In the genomic region with DNA sequence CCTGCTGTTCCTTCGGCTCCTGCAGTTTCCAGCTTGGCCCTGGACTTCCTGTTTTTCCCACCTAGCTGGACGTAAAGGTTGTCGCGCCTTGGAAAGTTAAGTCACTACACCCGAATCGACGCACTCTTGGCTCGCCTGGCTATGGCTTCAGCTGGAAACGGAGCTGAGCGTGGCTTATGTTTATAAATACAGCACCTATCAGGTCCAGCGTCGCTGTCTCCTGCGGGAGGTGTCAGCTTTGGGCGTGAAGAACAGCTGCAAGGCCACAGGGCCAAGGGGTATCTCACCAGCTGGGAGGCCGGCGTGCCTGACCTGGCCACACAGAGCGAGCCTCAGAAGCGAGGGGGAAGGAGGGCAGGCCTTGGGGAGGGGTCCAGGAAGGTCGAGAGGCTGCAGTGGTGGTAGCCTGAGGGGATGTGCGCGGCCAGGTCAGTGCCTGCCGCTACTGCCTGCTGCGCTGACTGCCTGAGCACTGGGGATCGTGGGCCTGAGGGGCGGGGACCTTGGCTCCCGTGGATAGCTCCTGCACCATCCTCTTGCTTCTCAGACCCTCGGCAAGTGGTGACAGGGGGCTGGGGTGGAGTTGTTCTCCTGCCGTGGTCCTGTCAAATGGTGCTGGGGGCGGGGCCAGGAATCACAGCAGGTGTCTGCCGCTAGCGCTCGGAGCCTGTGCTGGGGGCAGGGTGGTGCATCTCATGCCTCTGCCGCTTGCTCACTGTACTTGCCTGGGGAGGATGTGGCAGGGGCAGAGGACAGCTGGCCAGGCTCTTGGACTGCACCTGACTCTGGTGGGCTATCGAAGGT, we compare ENCODE assay signal across 21 cellular contexts. TPM values are rescaled to one million over a fixed set of nuclear protein-coding genes. Genes with fewer than 3 reads are reported as not detected.
A peak's percentile ranks its signal among the peaks of the same experiment; 100 is the strongest.
DNase-seq lines count a peak whose midpoint lies in the region; ATAC-seq, FAIRE-seq and TF ChIP-seq lines count a peak whose summit lies in the region.
"Had no signal": no experiment of that assay in that cellular context is flagged by ENCODE, and none has a peak within 500 bp of the region (broad histone marks: within the 10 kb centered on the region; RNA-seq: fewer than 3 reads in every experiment).

No MANE protein-coding gene starts in this region.

- no peak overlapping the region for H4K5ac ChIP-seq in H1 (ENCODE audit: insufficient read length, low read depth, low read length)

- H3K27ac ChIP-seq in SK-N-SH (ENCODE audit: low read depth in 2 of 2, low read length in 1 of 2) (no peak overlapping the region; a peak in 1 of 4 replicates), H1 (ENCODE audit: low read depth, low read length) (no peak overlapping the region)
- H3K27ac ChIP-seq: lower lobe of right lung had no signal

- H3K23ac ChIP-seq in H1 (ENCODE audit: insufficient read length), result no peak overlapping the region

- peaks cover 48% of the 10 kb centered on the region for H4K20me1 ChIP-seq in SK-N-SH (ENCODE audit: insufficient read depth)
- peaks cover 41 to 65% of the 10 kb centered on the region in 2 experiments for H4K20me1 ChIP-seq in H1 (replicated peaks in 1 of 2; ENCODE audit: control insufficient read depth in 1 of 2, insufficient read depth in 2 of 2, low read length in 2 of 2)

- H3K27me3 ChIP-seq in SK-N-SH (ENCODE audit: insufficient read depth), result no peaks in the 10 kb centered on the region
- H3K27me3 ChIP-seq in H1 (replicated peaks in 1 of 4; ENCODE audit: control insufficient read depth in 3 of 4, extremely low read depth in 1 of 4, insufficient read depth in 3 of 4, low read length in 3 of 4), result no peaks in the 10 kb centered on the region
- H3K27me3 ChIP-seq: upper lobe of left lung had no signal

- TF ChIP-seq EP300 in SK-N-SH (IDR thresholded peaks at IDR 0.05; ENCODE audit: borderline replicate concordance in 1 of 2, low read depth in 1 of 2, low read length in 1 of 2) (no peak), H1 (IDR thresholded peaks at IDR 0.05; ENCODE audit: borderline replicate concordance in 1 of 2, low read depth in 2 of 2, low read length in 2 of 2) (no peak)

- POLR2A ChIA-PET in SK-N-SH (lab: Yijun Ruan, JAX), result interaction anchor here (1.1 kb wide), 1 partner anchor 26 kb away, joined by 3 read pairs; a partner anchor contains a TSS
- POLR2A ChIA-PET in H1 (lab: Charles Lee; ENCODE audit: partially characterized antibody), result no interaction called here

- H3K27me3 Mint-ChIP-seq in type B pancreatic cell, result no peaks in the 10 kb centered on the region
- H3K27me3 Mint-ChIP-seq: naive B cell; stimulated activated memory B cell treated with anti-CD40 and anti-IgM and Interleukin-4, amounts not matched to agents 10 μg/mL and 1 μg/mL and 100 μg/mL, for 72 hours had no signal

- H3K27ac Mint-ChIP-seq in type B pancreatic cell, result no peak overlapping the region
- H3K27ac Mint-ChIP-seq: stimulated activated memory B cell treated with anti-CD40 and anti-IgM and Interleukin-4, amounts not matched to agents 10 μg/mL and 1 μg/mL and 100 μg/mL, for 72 hours had no signal

- 92% methylated on average over 31 of the region's 34 CpGs for WGBS in SK-N-SH (ENCODE audit: low lambda C conversion rate)
- 70% methylated on average over 29 of the region's 34 CpGs; no CpG with 5 or more reads in 1 of the 2 experiments for WGBS in H1 (ENCODE audit: extremely low coverage in 1 of 2, insufficient coverage in 1 of 2, insufficient read length in 1 of 2, insufficient replicate concordance in 2 of 2, low coverage in 1 of 2, low lambda C conversion rate in 2 of 2, missing lambda C conversion rate in 1 of 2), 2 experiments

- peak overlapping the region; percentile 73 for H2BK5ac ChIP-seq in H1 (ENCODE audit: low read depth, low read length)

- TF ChIP-seq RAD21 in SK-N-SH (IDR thresholded peaks at IDR 0.05; ENCODE audit: low read length) (no peak), H1 (IDR thresholded peaks at IDR 0.05 in 1 of 2, conservative IDR thresholded peaks at IDR 0.05 in 1 of 2; ENCODE audit: low read depth in 2 of 2, low read length in 2 of 2) (no peak)

- H3K4ac ChIP-seq in H1 (replicated peaks; ENCODE audit: insufficient read length, low read depth, low read length), result no peak overlapping the region

- no peak overlapping the region for H4K8ac ChIP-seq in H1 (ENCODE audit: extremely low read depth, insufficient read depth, low read length)

- FAIRE-seq in H1 (lab: Jason Lieb, UNC), result no peak
- FAIRE-seq: GM18507 had no signal

- peak; percentile 35 for DNase-seq in SK-N-SH
- DNase-seq in H1 (ENCODE audit: low read depth in 1 of 2, low spot score in 2 of 2), result peak in 1 of 2 experiments; percentile 80
- peak; percentile 57 for DNase-seq in left kidney (ENCODE audit: low read depth, low spot score)
- DNase-seq in type B pancreatic cell (ENCODE audit: extremely low spot score, unreplicated experiment), result no peak
- no peak for DNase-seq in foreskin melanocyte
- no peak for DNase-seq in stimulated activated CD4-positive, alpha-beta T cell treated with anti-CD3 and anti-CD28 coated beads, Interleukin-4, amount 100 ng/mL, for 1 hour
- DNase-seq in NK-92 (lab: John Stamatoyannopoulos, UW; ENCODE audit: unreplicated experiment), result no peak
- DNase-seq: activated CD4-positive, alpha-beta T cell treated with anti-CD3 and anti-CD28 coated beads for 4 hours; activated CD8-positive, alpha-beta memory T cell treated with anti-CD3 and anti-CD28 coated beads, Interleukin-2, amount 50 U/mL, for 48 hours; activated gamma-delta T cell; aorta; DMS53; lower lobe of right lung; naive B cell; NCI-H146; NCI-H446 treated with DMSO at 0.1 percent for 48 hours; stimulated activated CD4-positive, alpha-beta T cell treated with anti-CD3 and anti-CD28 coated beads, Interleukin-12 subunit alpha, Interleukin-12 subunit beta, amount 100 ng/mL, for 4 hours had no signal

- H3K4me1 ChIP-seq in SK-N-SH (ENCODE audit: control insufficient read depth in 1 of 2, insufficient read depth in 2 of 2, low read depth in 1 of 2, low read length in 1 of 2) (peaks cover 0 to 51% of the 10 kb centered on the region in 2 experiments; a peak in 2 of 4 replicates), H1 (replicated peaks in 1 of 4; ENCODE audit: control insufficient read depth in 3 of 4, insufficient read depth in 4 of 4, low read length in 3 of 4) (peaks cover 6 to 47% (median 37%) of the 10 kb centered on the region in 4 experiments)

- H3K36me3 ChIP-seq in SK-N-SH (replicated peaks in 1 of 2; ENCODE audit: control insufficient read depth in 1 of 2, insufficient read depth in 2 of 2, low read length in 1 of 2) (no peaks in the 10 kb centered on the region), H1 (ENCODE audit: control insufficient read depth in 2 of 4, insufficient read depth in 4 of 4, low read length in 3 of 4) (no peaks in the 10 kb centered on the region)
- H3K36me3 ChIP-seq: upper lobe of left lung had no signal

- no peak overlapping the region for H2BK20ac ChIP-seq in H1 (ENCODE audit: low read length)

- H2AK5ac ChIP-seq in H1 (ENCODE audit: low read depth, low read length), result peak overlapping the region; percentile 53; the same call in 1 of the 2 replicates

- CTCF ChIA-PET in SK-N-SH (lab: Yijun Ruan, JAX) (no interaction called here), H1 (lab: Charles Lee; ENCODE audit: partially characterized antibody) (interaction anchor here (0.6 to 2.9 kb wide), 10 partner anchors 9 to 281 kb away, joined by 3 to 17 read pairs (median 3); no protein-coding TSS in a partner anchor)

- H3K9me3 ChIP-seq in SK-N-SH, result no peaks in the 10 kb centered on the region
- H3K9me3 ChIP-seq in H1 (ENCODE audit: insufficient read depth in 2 of 2, low read depth in 1 of 2, low read length in 1 of 2), result no peaks in the 10 kb centered on the region
- H3K9me3 ChIP-seq: lower lobe of right lung, upper lobe of left lung had no signal

- H2BK120ac ChIP-seq in H1 (replicated peaks; ENCODE audit: low read depth, low read length), result no peak overlapping the region

- H3K56ac ChIP-seq in H1 (replicated peaks; ENCODE audit: insufficient read length, low read depth, low read length), result no peak overlapping the region

- peaks cover 58% of the 10 kb centered on the region for H3K79me1 ChIP-seq in H1 (ENCODE audit: low read depth, low read length)

- no peaks in the 10 kb centered on the region for H3K9me3 Mint-ChIP-seq in type B pancreatic cell
- H3K9me3 Mint-ChIP-seq: naive B cell; stimulated activated memory B cell treated with anti-CD40 and anti-IgM and Interleukin-4, amounts not matched to agents 10 μg/mL and 1 μg/mL and 100 μg/mL, for 72 hours had no signal

- H3K36me3 Mint-ChIP-seq in type B pancreatic cell, result peaks cover 5% of the 10 kb centered on the region

- peak overlapping the region; percentile 9; the same call in 1 of the 2 replicates for H3K18ac ChIP-seq in H1 (ENCODE audit: extremely low read depth, low read length)

- H3K9ac ChIP-seq in SK-N-SH (no peak overlapping the region), H1 (replicated peaks in 1 of 4; ENCODE audit: extremely low read depth in 1 of 4, low read depth in 3 of 4, low read length in 3 of 4) (peak overlapping the region in 1 of 4 experiments; percentile 13; a peak in 1 of 7 replicates)

- no peaks in the 10 kb centered on the region for H3K9me2 ChIP-seq in SK-N-SH

- peak overlapping the region; percentile 28 for H3K4me3 Mint-ChIP-seq in type B pancreatic cell
- H3K4me3 Mint-ChIP-seq: naive B cell; stimulated activated memory B cell treated with anti-CD40 and anti-IgM and Interleukin-4, amounts not matched to agents 10 μg/mL and 1 μg/mL and 100 μg/mL, for 72 hours had no signal

- TF ChIP-seq CTCF in SK-N-SH (IDR thresholded peaks at IDR 0.05) (no peak), H1 (IDR thresholded peaks at IDR 0.05; ENCODE audit: control extremely low read depth in 1 of 3, insufficient read depth in 1 of 3, low read depth in 1 of 3, low read length in 3 of 3) (no peak), type B pancreatic cell (conservative IDR thresholded peaks at IDR 0.05) (no peak)

- no peaks in the 10 kb centered on the region for H3F3A ChIP-seq in SK-N-SH (replicated peaks; ENCODE audit: insufficient read depth)

- no peak overlapping the region for H3K4me3 ChIP-seq in SK-N-SH (ENCODE audit: low read depth in 2 of 2, low read length in 1 of 2)
- H3K4me3 ChIP-seq in H1 (ENCODE audit: extremely low read depth in 1 of 4, insufficient read depth in 2 of 4, low read depth in 3 of 4, low read length in 4 of 4), result no peak overlapping the region
- H3K4me3 ChIP-seq: lower lobe of right lung, upper lobe of left lung had no signal

- H2BK15ac ChIP-seq in H1 (ENCODE audit: low read length), result peak overlapping the region; percentile 95; the same call in 1 of the 2 replicates

- H3K4me1 Mint-ChIP-seq in type B pancreatic cell (ENCODE audit: unreplicated experiment), result peaks cover 36% of the 10 kb centered on the region

- H4K91ac ChIP-seq in H1 (replicated peaks; ENCODE audit: insufficient read length, low read length), result no peak overlapping the region

- H3K79me2 ChIP-seq in SK-N-SH (ENCODE audit: insufficient read depth), result peaks cover 57% of the 10 kb centered on the region
- H3K79me2 ChIP-seq in H1 (ENCODE audit: control insufficient read depth in 1 of 2, insufficient read depth in 2 of 2, low read length in 2 of 2), result peaks cover 0 to 87% of the 10 kb centered on the region in 2 experiments; a peak in 2 of 4 replicates

- H2BK12ac ChIP-seq in H1 (ENCODE audit: low read depth, low read length), result 0 out of 2 replicates have a peak overlapping the region, but pooled peaks have one; percentile 17

- H2AFZ ChIP-seq in SK-N-SH (ENCODE audit: low read depth), result no peak overlapping the region
- no peak overlapping the region for H2AFZ ChIP-seq in H1 (ENCODE audit: low read length)

- H3K4me2 ChIP-seq in SK-N-SH (no peak overlapping the region), H1 (ENCODE audit: insufficient read depth in 1 of 2, low read depth in 2 of 2, low read length in 2 of 2) (peak overlapping the region; percentile 6 to 34; a peak in 3 of 4 replicates)

- no peak for ATAC-seq in SK-N-SH treated with all-trans-retinoic acid at 6 μM for 48 hours
- ATAC-seq: lower lobe of right lung; stimulated activated memory B cell treated with anti-CD40 and anti-IgM and Interleukin-4, amounts not matched to agents 10 μg/mL and 1 μg/mL and 100 μg/mL, for 72 hours had no signal

- no peaks in the 10 kb centered on the region for H3K23me2 ChIP-seq in H1 (ENCODE audit: low read depth, low read length)

- TF ChIP-seq POLR2A in H1 (IDR thresholded peaks at IDR 0.05; ENCODE audit: control extremely low read depth in 1 of 2, low read depth in 2 of 2, low read length in 2 of 2), result no peak

- no peak overlapping the region for H3K14ac ChIP-seq in H1 (ENCODE audit: insufficient read length)

RNA-seq across cellular contexts. Expression of a gene that starts 12.5 kb away (rescaled TPM):
- polyA plus RNA-seq in SK-N-SH (2012; rRNA removed) (27.4 and 42.7 TPM in 2 replicates), H1 (2011; rRNA removed) (38.0 and 65.4 TPM in 2 replicates)
- polyA plus RNA-seq in SK-N-SH (2012; cell fraction: cytosol; rRNA removed), result 17.6 and 26.9 TPM in 2 replicates
- 174 and 202 TPM in 2 replicates for polyA plus RNA-seq in SK-N-SH (2012; cell fraction: nucleus; rRNA removed)
- 62.3 and 62.8 TPM in 2 replicates for total RNA-seq in H1 (2021; fragmentation: NEBNext Ultra II Directional; extraction: Animal tissue kit (Norgen Biotek cat#: 25700))
- polyA plus RNA-seq in H1 (2011; cell fraction: cytosol; rRNA removed), result 57.3 TPM
- 306 TPM for polyA plus RNA-seq in H1 (2011; cell fraction: nucleus; rRNA removed)
- polyA plus RNA-seq in H1 (2012, experiment 1 of 2), result 54.5 to 72.8 TPM (median 68.7 TPM) in 4 replicates
- 42.3 TPM for polyA plus RNA-seq in H1 (2012, experiment 2 of 2)
- polyA plus RNA-seq in H1 (2013, experiment 1 of 2), result 35.8 TPM
- 33.2 TPM for polyA plus RNA-seq in H1 (2013, experiment 2 of 2)
- 28.2 and 33.0 TPM in 2 replicates for polyA minus RNA-seq in H1 (2011; rRNA and poly(A)+ RNA removed)
- 49.0 TPM for polyA minus RNA-seq in H1 (2011; cell fraction: cytosol; rRNA and poly(A)+ RNA removed)
- 88.7 TPM for polyA minus RNA-seq in H1 (2011; cell fraction: nucleus; rRNA and poly(A)+ RNA removed)
- total RNA-seq in type B pancreatic cell (ENCODE audit: low replicate concordance), result 77.7 and 101 TPM in 2 replicates

RNA-seq across cellular contexts. Expression of a gene that starts 26.3 kb away (rescaled TPM):
- 10.2 and 15.7 TPM in 2 replicates for polyA plus RNA-seq in SK-N-SH (2012; rRNA removed)
- polyA plus RNA-seq in SK-N-SH (2012; cell fraction: cytosol; rRNA removed), result 6.7 and 10.4 TPM in 2 replicates
- polyA plus RNA-seq in SK-N-SH (2012; cell fraction: nucleus; rRNA removed), result 48.8 and 58.4 TPM in 2 replicates
- total RNA-seq in H1 (2021; fragmentation: NEBNext Ultra II Directional; extraction: Animal tissue kit (Norgen Biotek cat#: 25700)), result 18.3 and 18.5 TPM in 2 replicates
- polyA plus RNA-seq in H1 (2011; rRNA removed), result 7.7 and 12.5 TPM in 2 replicates
- polyA plus RNA-seq in H1 (2011; cell fraction: cytosol; rRNA removed), result 11.1 TPM
- 32.8 TPM for polyA plus RNA-seq in H1 (2011; cell fraction: nucleus; rRNA removed)
- polyA plus RNA-seq in H1 (2012, experiment 1 of 2), result 11.4 to 15.6 TPM (median 13.1 TPM) in 4 replicates
- polyA plus RNA-seq in H1 (2012, experiment 2 of 2), result 7.8 TPM
- polyA plus RNA-seq in H1 (2013, experiment 1 of 2), result 9.6 TPM
- polyA plus RNA-seq in H1 (2013, experiment 2 of 2), result 8.4 TPM
- polyA minus RNA-seq in H1 (2011; rRNA and poly(A)+ RNA removed), result 10.3 and 11.4 TPM in 2 replicates
- 15.4 TPM for polyA minus RNA-seq in H1 (2011; cell fraction: cytosol; rRNA and poly(A)+ RNA removed)
- 35.1 TPM for polyA minus RNA-seq in H1 (2011; cell fraction: nucleus; rRNA and poly(A)+ RNA removed)
- 39.8 and 47.7 TPM in 2 replicates for total RNA-seq in type B pancreatic cell (ENCODE audit: low replicate concordance)

Comparison
In these comparisons a context has a peak if more than half of its experiments do, and no peak if none do; other contexts are left out.
1. DNase-seq: peak in SK-N-SH (single experiment) and left kidney (single experiment); none in type B pancreatic cell (single experiment), foreskin melanocyte (single experiment), stimulated activated CD4-positive, alpha-beta T cell treated with anti-CD3 and anti-CD28 coated beads, Interleukin-4, amount 100 ng/mL, for 1 hour (single experiment) and NK-92 (single experiment).